ENCODE assay signal across 1 cellular context in the genomic region with DNA sequence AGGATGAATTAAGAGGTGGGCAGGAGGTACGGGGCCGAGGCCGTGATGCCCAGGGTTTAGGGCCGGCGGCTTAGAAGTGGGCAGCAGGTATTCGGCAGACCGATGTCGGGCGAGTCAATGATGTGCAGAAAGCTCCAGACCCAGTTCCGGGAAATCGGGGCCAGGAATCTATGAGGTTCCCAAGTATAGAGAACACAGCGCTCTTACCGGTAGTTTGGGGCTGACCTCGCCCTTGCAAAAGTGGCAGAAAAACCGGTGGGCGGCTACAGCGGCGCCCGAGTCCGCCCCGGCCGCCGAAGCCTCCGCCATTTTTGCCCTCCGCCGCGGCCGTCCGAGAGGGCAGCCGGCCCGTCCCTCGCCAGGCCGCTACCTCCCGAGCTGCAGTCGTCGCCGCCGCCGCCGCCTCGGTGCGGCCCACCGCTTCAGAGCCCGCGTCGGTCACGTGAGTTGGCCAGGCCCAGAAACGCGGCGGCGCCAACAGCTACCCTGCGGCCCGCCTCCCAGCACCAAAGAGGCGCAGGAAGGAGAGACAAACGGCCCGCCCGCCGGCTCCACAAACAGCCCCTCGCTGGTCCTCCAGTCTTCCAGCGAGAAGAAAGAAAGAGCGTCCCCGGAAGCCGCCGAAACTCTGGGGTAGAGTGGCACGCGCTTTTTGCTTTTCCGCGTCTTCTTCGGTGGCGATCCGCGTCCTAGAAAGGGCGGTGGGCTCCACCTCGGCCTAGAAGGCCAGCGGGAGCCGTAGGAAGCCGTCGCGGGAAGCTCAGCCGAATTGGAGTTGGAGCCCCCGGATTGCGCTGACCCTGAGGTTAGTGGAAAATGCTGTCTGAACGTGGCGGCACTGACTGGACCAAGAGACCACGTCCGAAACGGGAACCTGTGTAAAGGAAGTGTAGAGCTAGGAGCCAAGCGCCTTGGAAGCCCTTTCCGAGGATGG.
TF ChIP-seq lines count a peak whose summit lies in the region.

A gene with protein sequence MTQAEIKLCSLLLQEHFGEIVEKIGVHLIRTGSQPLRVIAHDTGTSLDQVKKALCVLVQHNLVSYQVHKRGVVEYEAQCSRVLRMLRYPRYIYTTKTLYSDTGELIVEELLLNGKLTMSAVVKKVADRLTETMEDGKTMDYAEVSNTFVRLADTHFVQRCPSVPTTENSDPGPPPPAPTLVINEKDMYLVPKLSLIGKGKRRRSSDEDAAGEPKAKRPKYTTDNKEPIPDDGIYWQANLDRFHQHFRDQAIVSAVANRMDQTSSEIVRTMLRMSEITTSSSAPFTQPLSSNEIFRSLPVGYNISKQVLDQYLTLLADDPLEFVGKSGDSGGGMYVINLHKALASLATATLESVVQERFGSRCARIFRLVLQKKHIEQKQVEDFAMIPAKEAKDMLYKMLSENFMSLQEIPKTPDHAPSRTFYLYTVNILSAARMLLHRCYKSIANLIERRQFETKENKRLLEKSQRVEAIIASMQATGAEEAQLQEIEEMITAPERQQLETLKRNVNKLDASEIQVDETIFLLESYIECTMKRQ (plus strand): TSS at position 636 of the 934 bp plus-strand sequence. CDS start 1,577 bp downstream, outside the sequence.
A gene (minus strand): TSS at position 531 of the 934 bp plus-strand sequence. CDS start 222 bp downstream, at position 309.

TF ChIP-seq in HepG2, 621 proteins besides CTCF, POLR2A, EP300 and RAD21 (continued from another document and continues in another):
- TF ChIP-seq, protein P1, sequence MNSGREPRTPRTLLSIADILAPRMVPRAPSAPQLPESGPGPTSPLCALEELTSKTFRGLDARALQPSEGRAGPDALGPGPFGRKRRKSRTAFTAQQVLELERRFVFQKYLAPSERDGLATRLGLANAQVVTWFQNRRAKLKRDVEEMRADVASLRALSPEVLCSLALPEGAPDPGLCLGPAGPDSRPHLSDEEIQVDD (CRISPR knock-in tag; IDR thresholded peaks at IDR 0.05; ENCODE audit: borderline replicate concordance): no peak
- peak; percentile 42; the same call in 1 of the 2 replicates for TF ChIP-seq KLF12 (CRISPR knock-in tag; IDR thresholded peaks at IDR 0.05; ENCODE audit: borderline replicate concordance)
- peak; percentile 52; the same call in 1 of the 2 replicates for TF ChIP-seq MIER2 (CRISPR knock-in tag; IDR thresholded peaks at IDR 0.05)
- TF ChIP-seq ZNF256 (CRISPR knock-in tag; conservative IDR thresholded peaks at IDR 0.05): 0 out of 2 replicates have a peak, but pooled peaks have one; percentile 35
- TF ChIP-seq, protein P2, sequence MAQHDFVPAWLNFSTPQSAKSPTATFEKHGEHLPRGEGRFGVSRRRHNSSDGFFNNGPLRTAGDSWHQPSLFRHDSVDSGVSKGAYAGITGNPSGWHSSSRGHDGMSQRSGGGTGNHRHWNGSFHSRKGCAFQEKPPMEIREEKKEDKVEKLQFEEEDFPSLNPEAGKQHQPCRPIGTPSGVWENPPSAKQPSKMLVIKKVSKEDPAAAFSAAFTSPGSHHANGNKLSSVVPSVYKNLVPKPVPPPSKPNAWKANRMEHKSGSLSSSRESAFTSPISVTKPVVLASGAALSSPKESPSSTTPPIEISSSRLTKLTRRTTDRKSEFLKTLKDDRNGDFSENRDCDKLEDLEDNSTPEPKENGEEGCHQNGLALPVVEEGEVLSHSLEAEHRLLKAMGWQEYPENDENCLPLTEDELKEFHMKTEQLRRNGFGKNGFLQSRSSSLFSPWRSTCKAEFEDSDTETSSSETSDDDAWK (CRISPR knock-in tag; IDR thresholded peaks at IDR 0.05): no peak
- TF ChIP-seq ZSCAN22 (CRISPR knock-in tag; IDR thresholded peaks at IDR 0.05): no peak
- TF ChIP-seq RBFOX2 (IDR thresholded peaks at IDR 0.05; ENCODE audit: low read depth, low read length): peak; percentile 92
- TF ChIP-seq TCF12 (IDR thresholded peaks at IDR 0.05): no peak
- TF ChIP-seq TCF12 (CRISPR knock-in tag; IDR thresholded peaks at IDR 0.05): 0 out of 2 replicates have a peak, but pooled peaks have one; percentile 29
- no peak for TF ChIP-seq MEIS2 (CRISPR knock-in tag; IDR thresholded peaks at IDR 0.05)
- TF ChIP-seq, protein P3, sequence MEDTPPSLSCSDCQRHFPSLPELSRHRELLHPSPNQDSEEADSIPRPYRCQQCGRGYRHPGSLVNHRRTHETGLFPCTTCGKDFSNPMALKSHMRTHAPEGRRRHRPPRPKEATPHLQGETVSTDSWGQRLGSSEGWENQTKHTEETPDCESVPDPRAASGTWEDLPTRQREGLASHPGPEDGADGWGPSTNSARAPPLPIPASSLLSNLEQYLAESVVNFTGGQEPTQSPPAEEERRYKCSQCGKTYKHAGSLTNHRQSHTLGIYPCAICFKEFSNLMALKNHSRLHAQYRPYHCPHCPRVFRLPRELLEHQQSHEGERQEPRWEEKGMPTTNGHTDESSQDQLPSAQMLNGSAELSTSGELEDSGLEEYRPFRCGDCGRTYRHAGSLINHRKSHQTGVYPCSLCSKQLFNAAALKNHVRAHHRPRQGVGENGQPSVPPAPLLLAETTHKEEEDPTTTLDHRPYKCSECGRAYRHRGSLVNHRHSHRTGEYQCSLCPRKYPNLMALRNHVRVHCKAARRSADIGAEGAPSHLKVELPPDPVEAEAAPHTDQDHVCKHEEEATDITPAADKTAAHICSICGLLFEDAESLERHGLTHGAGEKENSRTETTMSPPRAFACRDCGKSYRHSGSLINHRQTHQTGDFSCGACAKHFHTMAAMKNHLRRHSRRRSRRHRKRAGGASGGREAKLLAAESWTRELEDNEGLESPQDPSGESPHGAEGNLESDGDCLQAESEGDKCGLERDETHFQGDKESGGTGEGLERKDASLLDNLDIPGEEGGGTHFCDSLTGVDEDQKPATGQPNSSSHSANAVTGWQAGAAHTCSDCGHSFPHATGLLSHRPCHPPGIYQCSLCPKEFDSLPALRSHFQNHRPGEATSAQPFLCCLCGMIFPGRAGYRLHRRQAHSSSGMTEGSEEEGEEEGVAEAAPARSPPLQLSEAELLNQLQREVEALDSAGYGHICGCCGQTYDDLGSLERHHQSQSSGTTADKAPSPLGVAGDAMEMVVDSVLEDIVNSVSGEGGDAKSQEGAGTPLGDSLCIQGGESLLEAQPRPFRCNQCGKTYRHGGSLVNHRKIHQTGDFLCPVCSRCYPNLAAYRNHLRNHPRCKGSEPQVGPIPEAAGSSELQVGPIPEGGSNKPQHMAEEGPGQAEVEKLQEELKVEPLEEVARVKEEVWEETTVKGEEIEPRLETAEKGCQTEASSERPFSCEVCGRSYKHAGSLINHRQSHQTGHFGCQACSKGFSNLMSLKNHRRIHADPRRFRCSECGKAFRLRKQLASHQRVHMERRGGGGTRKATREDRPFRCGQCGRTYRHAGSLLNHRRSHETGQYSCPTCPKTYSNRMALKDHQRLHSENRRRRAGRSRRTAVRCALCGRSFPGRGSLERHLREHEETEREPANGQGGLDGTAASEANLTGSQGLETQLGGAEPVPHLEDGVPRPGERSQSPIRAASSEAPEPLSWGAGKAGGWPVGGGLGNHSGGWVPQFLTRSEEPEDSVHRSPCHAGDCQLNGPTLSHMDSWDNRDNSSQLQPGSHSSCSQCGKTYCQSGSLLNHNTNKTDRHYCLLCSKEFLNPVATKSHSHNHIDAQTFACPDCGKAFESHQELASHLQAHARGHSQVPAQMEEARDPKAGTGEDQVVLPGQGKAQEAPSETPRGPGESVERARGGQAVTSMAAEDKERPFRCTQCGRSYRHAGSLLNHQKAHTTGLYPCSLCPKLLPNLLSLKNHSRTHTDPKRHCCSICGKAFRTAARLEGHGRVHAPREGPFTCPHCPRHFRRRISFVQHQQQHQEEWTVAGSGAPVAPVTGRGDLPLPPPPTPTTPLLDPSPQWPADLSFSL (CRISPR knock-in tag; IDR thresholded peaks at IDR 0.05): no peak
- TF ChIP-seq KLF13 (CRISPR knock-in tag; IDR thresholded peaks at IDR 0.05): no peak
- TF ChIP-seq SNAPC2 (CRISPR knock-in tag; IDR thresholded peaks at IDR 0.05): no peak
- TF ChIP-seq SKI (IDR thresholded peaks at IDR 0.05; ENCODE audit: partially characterized antibody): peak; percentile 43
- TF ChIP-seq, protein P4, sequence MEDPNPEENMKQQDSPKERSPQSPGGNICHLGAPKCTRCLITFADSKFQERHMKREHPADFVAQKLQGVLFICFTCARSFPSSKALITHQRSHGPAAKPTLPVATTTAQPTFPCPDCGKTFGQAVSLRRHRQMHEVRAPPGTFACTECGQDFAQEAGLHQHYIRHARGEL (CRISPR knock-in tag; IDR thresholded peaks at IDR 0.05): no peak
- no peak for TF ChIP-seq TCF7 (IDR thresholded peaks at IDR 0.05; ENCODE audit: low read depth)
- no peak for TF ChIP-seq NBN (conservative IDR thresholded peaks at IDR 0.05)
- no peak for TF ChIP-seq ZNF720 (CRISPR knock-in tag; IDR thresholded peaks at IDR 0.05)
- TF ChIP-seq RELA (CRISPR knock-in tag; IDR thresholded peaks at IDR 0.05): no peak
- no peak for TF ChIP-seq NCOA1 (CRISPR knock-in tag; IDR thresholded peaks at IDR 0.05)
- peak; percentile 78; the same call in 1 of the 2 replicates for TF ChIP-seq KDM3A (CRISPR knock-in tag; IDR thresholded peaks at IDR 0.05; ENCODE audit: low read depth)
- TF ChIP-seq HCFC1 (IDR thresholded peaks at IDR 0.05; ENCODE audit: low read depth, low read length): no peak
- TF ChIP-seq, protein P5, sequence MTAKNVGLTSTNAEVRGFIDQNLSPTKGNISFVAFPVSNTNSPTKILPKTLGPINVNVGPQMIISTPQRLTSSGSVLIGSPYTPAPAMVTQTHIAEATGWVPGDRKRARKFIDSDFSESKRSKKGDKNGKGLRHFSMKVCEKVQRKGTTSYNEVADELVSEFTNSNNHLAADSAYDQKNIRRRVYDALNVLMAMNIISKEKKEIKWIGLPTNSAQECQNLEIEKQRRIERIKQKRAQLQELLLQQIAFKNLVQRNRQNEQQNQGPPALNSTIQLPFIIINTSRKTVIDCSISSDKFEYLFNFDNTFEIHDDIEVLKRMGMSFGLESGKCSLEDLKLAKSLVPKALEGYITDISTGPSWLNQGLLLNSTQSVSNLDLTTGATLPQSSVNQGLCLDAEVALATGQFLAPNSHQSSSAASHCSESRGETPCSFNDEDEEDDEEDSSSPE (CRISPR knock-in tag; IDR thresholded peaks at IDR 0.05): peak; percentile 82; the same call in 1 of the 2 replicates
- TF ChIP-seq ZFP90 (CRISPR knock-in tag; IDR thresholded peaks at IDR 0.05; ENCODE audit: borderline replicate concordance): peak; percentile 70; the same call in 1 of the 2 replicates
- TF ChIP-seq ZSCAN30 (CRISPR knock-in tag; IDR thresholded peaks at IDR 0.05): 0 out of 2 replicates have a peak, but pooled peaks have one; percentile 28
- TF ChIP-seq, protein P6, sequence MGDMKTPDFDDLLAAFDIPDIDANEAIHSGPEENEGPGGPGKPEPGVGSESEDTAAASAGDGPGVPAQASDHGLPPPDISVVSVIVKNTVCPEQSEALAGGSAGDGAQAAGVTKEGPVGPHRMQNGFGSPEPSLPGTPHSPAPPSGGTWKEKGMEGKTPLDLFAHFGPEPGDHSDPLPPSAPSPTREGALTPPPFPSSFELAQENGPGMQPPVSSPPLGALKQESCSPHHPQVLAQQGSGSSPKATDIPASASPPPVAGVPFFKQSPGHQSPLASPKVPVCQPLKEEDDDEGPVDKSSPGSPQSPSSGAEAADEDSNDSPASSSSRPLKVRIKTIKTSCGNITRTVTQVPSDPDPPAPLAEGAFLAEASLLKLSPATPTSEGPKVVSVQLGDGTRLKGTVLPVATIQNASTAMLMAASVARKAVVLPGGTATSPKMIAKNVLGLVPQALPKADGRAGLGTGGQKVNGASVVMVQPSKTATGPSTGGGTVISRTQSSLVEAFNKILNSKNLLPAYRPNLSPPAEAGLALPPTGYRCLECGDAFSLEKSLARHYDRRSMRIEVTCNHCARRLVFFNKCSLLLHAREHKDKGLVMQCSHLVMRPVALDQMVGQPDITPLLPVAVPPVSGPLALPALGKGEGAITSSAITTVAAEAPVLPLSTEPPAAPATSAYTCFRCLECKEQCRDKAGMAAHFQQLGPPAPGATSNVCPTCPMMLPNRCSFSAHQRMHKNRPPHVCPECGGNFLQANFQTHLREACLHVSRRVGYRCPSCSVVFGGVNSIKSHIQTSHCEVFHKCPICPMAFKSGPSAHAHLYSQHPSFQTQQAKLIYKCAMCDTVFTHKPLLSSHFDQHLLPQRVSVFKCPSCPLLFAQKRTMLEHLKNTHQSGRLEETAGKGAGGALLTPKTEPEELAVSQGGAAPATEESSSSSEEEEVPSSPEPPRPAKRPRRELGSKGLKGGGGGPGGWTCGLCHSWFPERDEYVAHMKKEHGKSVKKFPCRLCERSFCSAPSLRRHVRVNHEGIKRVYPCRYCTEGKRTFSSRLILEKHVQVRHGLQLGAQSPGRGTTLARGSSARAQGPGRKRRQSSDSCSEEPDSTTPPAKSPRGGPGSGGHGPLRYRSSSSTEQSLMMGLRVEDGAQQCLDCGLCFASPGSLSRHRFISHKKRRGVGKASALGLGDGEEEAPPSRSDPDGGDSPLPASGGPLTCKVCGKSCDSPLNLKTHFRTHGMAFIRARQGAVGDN (CRISPR knock-in tag; IDR thresholded peaks at IDR 0.05): peak; percentile 96
- TF ChIP-seq ZNF572 (CRISPR knock-in tag; IDR thresholded peaks at IDR 0.05): 0 out of 2 replicates have a peak, but pooled peaks have one; percentile 82
- no peak; the same call in 1 of the 2 replicates for TF ChIP-seq FOXA3 (CRISPR knock-in tag; IDR thresholded peaks at IDR 0.05)
- no peak for TF ChIP-seq IKZF1 (IDR thresholded peaks at IDR 0.05)
- TF ChIP-seq, protein P7, sequence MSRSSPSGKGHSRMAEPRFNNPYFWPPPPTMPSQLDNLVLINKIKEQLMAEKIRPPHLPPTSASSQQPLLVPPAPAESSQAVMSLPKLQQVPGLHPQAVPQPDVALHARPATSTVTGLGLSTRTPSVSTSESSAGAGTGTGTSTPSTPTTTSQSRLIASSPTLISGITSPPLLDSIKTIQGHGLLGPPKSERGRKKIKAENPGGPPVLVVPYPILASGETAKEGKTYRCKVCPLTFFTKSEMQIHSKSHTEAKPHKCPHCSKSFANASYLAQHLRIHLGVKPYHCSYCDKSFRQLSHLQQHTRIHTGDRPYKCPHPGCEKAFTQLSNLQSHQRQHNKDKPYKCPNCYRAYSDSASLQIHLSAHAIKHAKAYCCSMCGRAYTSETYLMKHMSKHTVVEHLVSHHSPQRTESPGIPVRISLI (CRISPR knock-in tag; IDR thresholded peaks at IDR 0.05; ENCODE audit: borderline replicate concordance): no peak; the same call in 1 of the 2 replicates
- peak; percentile 83; the same call in 1 of the 2 replicates for TF ChIP-seq ZNF878 (CRISPR knock-in tag; IDR thresholded peaks at IDR 0.05)
- TF ChIP-seq ZNF629 (CRISPR knock-in tag; conservative IDR thresholded peaks at IDR 0.05): no peak
- no peak for TF ChIP-seq ZFP36L1 (CRISPR knock-in tag; IDR thresholded peaks at IDR 0.05)
- TF ChIP-seq, protein P8, sequence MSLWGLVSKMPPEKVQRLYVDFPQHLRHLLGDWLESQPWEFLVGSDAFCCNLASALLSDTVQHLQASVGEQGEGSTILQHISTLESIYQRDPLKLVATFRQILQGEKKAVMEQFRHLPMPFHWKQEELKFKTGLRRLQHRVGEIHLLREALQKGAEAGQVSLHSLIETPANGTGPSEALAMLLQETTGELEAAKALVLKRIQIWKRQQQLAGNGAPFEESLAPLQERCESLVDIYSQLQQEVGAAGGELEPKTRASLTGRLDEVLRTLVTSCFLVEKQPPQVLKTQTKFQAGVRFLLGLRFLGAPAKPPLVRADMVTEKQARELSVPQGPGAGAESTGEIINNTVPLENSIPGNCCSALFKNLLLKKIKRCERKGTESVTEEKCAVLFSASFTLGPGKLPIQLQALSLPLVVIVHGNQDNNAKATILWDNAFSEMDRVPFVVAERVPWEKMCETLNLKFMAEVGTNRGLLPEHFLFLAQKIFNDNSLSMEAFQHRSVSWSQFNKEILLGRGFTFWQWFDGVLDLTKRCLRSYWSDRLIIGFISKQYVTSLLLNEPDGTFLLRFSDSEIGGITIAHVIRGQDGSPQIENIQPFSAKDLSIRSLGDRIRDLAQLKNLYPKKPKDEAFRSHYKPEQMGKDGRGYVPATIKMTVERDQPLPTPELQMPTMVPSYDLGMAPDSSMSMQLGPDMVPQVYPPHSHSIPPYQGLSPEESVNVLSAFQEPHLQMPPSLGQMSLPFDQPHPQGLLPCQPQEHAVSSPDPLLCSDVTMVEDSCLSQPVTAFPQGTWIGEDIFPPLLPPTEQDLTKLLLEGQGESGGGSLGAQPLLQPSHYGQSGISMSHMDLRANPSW (CRISPR knock-in tag; IDR thresholded peaks at IDR 0.05; ENCODE audit: borderline replicate concordance): no peak
- TF ChIP-seq ZNF619 (CRISPR knock-in tag; IDR thresholded peaks at IDR 0.05): no peak
- TF ChIP-seq HDAC1 (CRISPR knock-in tag; IDR thresholded peaks at IDR 0.05): peak; percentile 89
- no peak for TF ChIP-seq NFRKB (IDR thresholded peaks at IDR 0.05)
